39 cellular contexts compared by ENCODE assay signal in the genomic region with DNA sequence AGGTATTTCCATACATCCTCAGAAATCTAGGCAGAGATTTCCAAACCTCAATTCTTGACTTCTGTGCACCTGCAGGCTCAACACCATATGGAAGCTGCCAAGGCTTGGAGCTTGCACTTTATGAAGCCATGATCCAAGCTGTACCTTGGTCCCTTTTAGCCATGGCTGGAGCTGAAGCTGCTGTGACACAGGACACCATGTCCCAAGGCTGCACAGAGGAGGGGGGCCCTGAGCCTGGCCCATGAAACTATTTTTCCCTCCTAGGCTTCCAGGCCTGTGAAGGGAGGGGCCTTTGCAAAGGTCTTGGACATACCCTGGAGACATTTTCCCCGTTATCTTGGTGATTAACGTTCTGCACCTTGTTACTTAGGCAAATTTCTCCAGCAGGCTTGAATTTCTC.
"Had no signal": no experiment of that assay in that cellular context is flagged by ENCODE, and none has a peak within 500 bp of the region (broad histone marks: within the 10 kb centered on the region; RNA-seq: fewer than 3 reads in every experiment).

No MANE protein-coding gene starts in this region.

- H3K4me3 ChIP-seq: adrenal gland, ascending aorta, body of pancreas, breast epithelium, cardiac muscle cell had no signal

- H3K27me3 ChIP-seq: adrenal gland, ascending aorta, body of pancreas, brain microvascular endothelial cell, breast epithelium, cardiac muscle cell had no signal

- H3K4me1 ChIP-seq: adrenal gland, ascending aorta, body of pancreas, breast epithelium had no signal

- ATAC-seq: activated naive CD4-positive, alpha-beta T cell treated with anti-CD3 and anti-CD28 coated beads, Interleukin-2, amount 50 U/mL, for 72 hours; activated naive CD8-positive, alpha-beta T cell treated with anti-CD3 and anti-CD28 coated beads, Interleukin-2, amount 50 U/mL, for 24 hours; activated T-cell treated with anti-CD3 and anti-CD28 coated beads, Interleukin-2, amount 50 U/mL, for 4 hours; activated T-cell treated with anti-CD3 and anti-CD28 coated beads, Interleukin-2, amount 50 U/mL, for 72 hours; activated T-helper 17 cell treated with anti-CD3 and anti-CD28 coated beads, Interleukin-2, amount 50 U/mL, for 72 hours; body of pancreas had no signal

- H3K4me3 Mint-ChIP-seq: activated naive CD4-positive, alpha-beta T cell treated with anti-CD3 and anti-CD28 coated beads for 36 hours; activated naive CD4-positive, alpha-beta T cell treated with anti-CD3 and anti-CD28 coated beads, Interleukin-2, amount 10 ng/mL, durations not matched to agents 7 days and 5 days; activated naive CD4-positive, alpha-beta T cell treated with anti-CD3 and anti-CD28 coated beads, Interleukin-2, amount 50 U/mL, for 24 hours; activated naive CD8-positive, alpha-beta T cell; activated naive CD8-positive, alpha-beta T cell treated with anti-CD3 and anti-CD28 coated beads for 36 hours; activated naive CD8-positive, alpha-beta T cell treated with anti-CD3 and anti-CD28 coated beads, Interleukin-2, amount 10 ng/mL, durations not matched to agents 7 days and 5 days; activated naive CD8-positive, alpha-beta T cell treated with anti-CD3 and anti-CD28 coated beads, Interleukin-2, amount 50 U/mL, for 24 hours; activated T-cell treated with anti-CD3 and anti-CD28 coated beads, Interleukin-2, amount 50 U/mL, for 24 hours; activated T-cell treated with anti-CD3 and anti-CD28 coated beads, Interleukin-2, amount 50 U/mL, for 4 hours; activated T-cell treated with anti-CD3 and anti-CD28 coated beads, Interleukin-2, amount 50 U/mL, for 72 hours; activated T-helper 1 cell treated with anti-CD3 and anti-CD28 coated beads, Interleukin-12 subunit alpha, Interleukin-12 subunit beta, Interleukin-2, Interleukin-4 antibody, amounts not matched to agents 30 ng/mL and 10 ng/mL and 1 ng/mL, durations not matched to agents 14 hours and 24 hours and 36 hours; activated T-helper 17 cell treated with anti-CD3 and anti-CD28 coated beads, Interleukin-2, amount 50 U/mL, for 72 hours; brain; central memory CD8-positive, alpha-beta T cell had no signal

- DNase-seq: activated effector memory CD4-positive, alpha-beta T cell treated with anti-CD3 and anti-CD28 coated beads, Interleukin-2, amount 50 U/mL, for 16 hours; activated effector memory CD4-positive, alpha-beta T cell treated with Interleukin-2 at 50 U/mL for 16 hours; activated gamma-delta T cell; activated gamma-delta T cell treated with Interleukin-2 at 50 U/mL for 16 hours; activated naive CD4-positive, alpha-beta T cell; activated naive CD4-positive, alpha-beta T cell treated with anti-CD3 and anti-CD28 coated beads for 36 hours; activated naive CD4-positive, alpha-beta T cell treated with anti-CD3 and anti-CD28 coated beads, Interleukin-2, amount 10 ng/mL, durations not matched to agents 7 days and 5 days; activated naive CD4-positive, alpha-beta T cell treated with anti-CD3 and anti-CD28 coated beads, Interleukin-2, amount 50 U/mL, for 16 hours; activated naive CD4-positive, alpha-beta T cell treated with Interleukin-2 at 50 U/mL for 16 hours; activated naive CD8-positive, alpha-beta T cell treated with anti-CD3 and anti-CD28 coated beads for 36 hours; activated naive CD8-positive, alpha-beta T cell treated with anti-CD3 and anti-CD28 coated beads, Interleukin-2, amount 10 ng/mL, durations not matched to agents 7 days and 5 days; activated naive CD8-positive, alpha-beta T cell treated with anti-CD3 and anti-CD28 coated beads, Interleukin-2, amount 50 U/mL, for 24 hours; activated T-cell treated with anti-CD3 and anti-CD28 coated beads for 4 hours; activated T-cell treated with anti-CD3 and anti-CD28 coated beads, Interleukin-2, amount 50 U/mL, for 1 hour; activated T-cell treated with anti-CD3 and anti-CD28 coated beads, Interleukin-2, amount 50 U/mL, for 24 hours; activated T-cell treated with anti-CD3 and anti-CD28 coated beads, Interleukin-2, amount 50 U/mL, for 4 hours; activated T-cell treated with anti-CD3 and anti-CD28 coated beads, Interleukin-2, amount 50 U/mL, for 48 hours; activated T-cell treated with anti-CD3 and anti-CD28 coated beads, Interleukin-2, amount 50 U/mL, for 72 hours; adrenal gland; amniotic stem cell; amygdala; anterior cingulate cortex; aorta; body of pancreas; brain microvascular endothelial cell; caudate nucleus; central memory CD4-positive, alpha-beta T cell; cerebellar nuclear complex had no signal

- H3K27me3 Mint-ChIP-seq: activated naive CD4-positive, alpha-beta T cell treated with anti-CD3 and anti-CD28 coated beads, Interleukin-2, amount 10 ng/mL, durations not matched to agents 7 days and 5 days; activated naive CD4-positive, alpha-beta T cell treated with anti-CD3 and anti-CD28 coated beads, Interleukin-2, amount 50 U/mL, for 24 hours; activated T-helper 17 cell treated with anti-CD3 and anti-CD28 coated beads, Interleukin-2, amount 50 U/mL, for 72 hours; brain; central memory CD8-positive, alpha-beta T cell had no signal

- H3K9me3 Mint-ChIP-seq: activated naive CD4-positive, alpha-beta T cell treated with anti-CD3 and anti-CD28 coated beads, Interleukin-2, amount 50 U/mL, for 24 hours; activated T-helper 1 cell treated with anti-CD3 and anti-CD28 coated beads, Interleukin-12 subunit alpha, Interleukin-12 subunit beta, Interleukin-2, Interleukin-4 antibody, amounts not matched to agents 30 ng/mL and 10 ng/mL and 1 ng/mL, durations not matched to agents 14 hours and 24 hours and 36 hours had no signal

- H3K27ac ChIP-seq: adrenal gland, ascending aorta, body of pancreas, brain microvascular endothelial cell, breast epithelium, cardiac muscle cell had no signal

- H3K36me3 Mint-ChIP-seq: activated naive CD4-positive, alpha-beta T cell treated with anti-CD3 and anti-CD28 coated beads, Interleukin-2, amount 10 ng/mL, durations not matched to agents 7 days and 5 days; activated naive CD4-positive, alpha-beta T cell treated with anti-CD3 and anti-CD28 coated beads, Interleukin-2, amount 50 U/mL, for 24 hours; activated naive CD8-positive, alpha-beta T cell; brain had no signal

- H3K27ac Mint-ChIP-seq: activated naive CD4-positive, alpha-beta T cell treated with anti-CD3 and anti-CD28 coated beads for 36 hours; activated naive CD4-positive, alpha-beta T cell treated with anti-CD3 and anti-CD28 coated beads, Interleukin-2, amount 10 ng/mL, durations not matched to agents 7 days and 5 days; activated naive CD4-positive, alpha-beta T cell treated with anti-CD3 and anti-CD28 coated beads, Interleukin-2, amount 50 U/mL, for 24 hours; activated naive CD4-positive, alpha-beta T cell treated with anti-CD3 and anti-CD28 coated beads, Interleukin-2, amount 50 U/mL, for 72 hours; activated naive CD8-positive, alpha-beta T cell treated with anti-CD3 and anti-CD28 coated beads, Interleukin-2, amount 10 ng/mL, durations not matched to agents 7 days and 5 days; activated naive CD8-positive, alpha-beta T cell treated with anti-CD3 and anti-CD28 coated beads, Interleukin-2, amount 50 U/mL, for 24 hours; activated T-cell treated with anti-CD3 and anti-CD28 coated beads, Interleukin-2, amount 50 U/mL, for 24 hours; activated T-cell treated with anti-CD3 and anti-CD28 coated beads, Interleukin-2, amount 50 U/mL, for 72 hours; activated T-helper 1 cell treated with anti-CD3 and anti-CD28 coated beads, Interleukin-12 subunit alpha, Interleukin-12 subunit beta, Interleukin-2, Interleukin-4 antibody, amounts not matched to agents 30 ng/mL and 10 ng/mL and 1 ng/mL, durations not matched to agents 14 hours and 24 hours and 36 hours; activated T-helper 17 cell treated with anti-CD3 and anti-CD28 coated beads, Interleukin-2, amount 50 U/mL, for 72 hours; activated T-helper 2 cell treated with anti-CD3 and anti-CD28 coated beads, Interferon-gamma antibody, Interleukin-2, Interleukin-4, amounts not matched to agents 10 μg/mL and 5 μg/mL and 100 μg/mL, durations not matched to agents 14 hours and 24 hours and 36 hours; brain had no signal

- H3K4me1 Mint-ChIP-seq: activated naive CD4-positive, alpha-beta T cell treated with anti-CD3 and anti-CD28 coated beads, Interleukin-2, amount 10 ng/mL, durations not matched to agents 7 days and 5 days; activated naive CD4-positive, alpha-beta T cell treated with anti-CD3 and anti-CD28 coated beads, Interleukin-2, amount 50 U/mL, for 24 hours; brain had no signal

- H3K9me3 ChIP-seq: adrenal gland, ascending aorta, body of pancreas, breast epithelium had no signal

- H3K36me3 ChIP-seq: adrenal gland, ascending aorta, brain microvascular endothelial cell, breast epithelium, cardiac muscle cell had no signal
